Comparison of ENCODE assay signal across 14 cellular contexts in the genomic region with DNA sequence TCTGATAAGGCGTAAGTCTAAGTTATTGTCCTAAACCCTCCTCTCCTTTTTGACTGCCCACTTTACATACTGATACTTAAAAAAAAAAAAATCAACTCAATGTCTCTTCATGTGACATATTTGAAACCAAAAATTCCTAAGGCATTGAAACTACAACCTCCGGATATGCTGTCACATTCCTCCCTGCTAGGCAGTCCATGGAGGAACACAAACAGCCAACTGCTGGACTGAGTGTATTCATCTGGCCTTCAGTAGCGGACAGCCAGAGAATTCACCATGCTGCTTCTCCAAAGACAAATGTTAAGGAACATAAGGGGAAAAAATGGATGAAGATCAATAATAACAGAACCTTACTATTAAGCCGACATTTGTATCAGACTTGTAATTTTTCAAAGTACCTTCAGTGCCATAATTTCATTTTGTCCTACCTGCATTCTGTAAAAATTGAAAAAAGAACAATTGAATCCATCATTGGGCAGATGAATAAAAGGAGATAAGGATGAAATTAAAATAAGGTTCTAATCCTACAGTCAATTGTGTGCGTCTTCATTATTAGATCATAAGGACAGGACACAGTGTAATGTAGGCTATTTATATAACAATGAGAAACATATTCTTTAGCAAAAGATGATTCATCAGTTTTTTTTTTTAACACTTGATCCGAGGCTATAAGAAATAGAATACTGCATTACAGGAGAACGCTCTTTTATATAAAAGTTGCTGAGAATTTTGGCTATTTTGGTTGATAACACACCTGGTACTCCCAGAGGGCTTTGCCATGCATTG. TPM values are rescaled to one million over a fixed set of nuclear protein-coding genes. Genes with fewer than 3 reads are reported as not detected.
DNase-seq lines count a peak whose midpoint lies in the region; ATAC-seq and TF ChIP-seq lines count a peak whose summit lies in the region.
"Had no signal": no experiment of that assay in that cellular context is flagged by ENCODE, and none has a peak within 500 bp of the region (broad histone marks: within the 10 kb centered on the region; RNA-seq: fewer than 3 reads in every experiment).

No MANE protein-coding gene starts in this region.

- dilution Hi-C loops in mammary epithelial cell (cut with HindIII; ENCODE audit: low sequenced_read_pairs) = no loop called here

- peaks cover 2% of the 10 kb centered on the region for H3K27me3 ChIP-seq in mammary epithelial cell (ENCODE audit: insufficient read depth, low read length)
- H3K27me3 ChIP-seq in parathyroid adenoma (ENCODE audit: control insufficient read depth, insufficient read depth, low read length) = no peaks in the 10 kb centered on the region
- no peaks in the 10 kb centered on the region for H3K27me3 ChIP-seq in testis

- BruUV-seq in MCF 10A (replicated peaks; lab: Mats Ljungman, UMichigan) (no TSS peak), mammary epithelial cell (replicated peaks; lab: Mats Ljungman, UMichigan) (no TSS peak)

- peak; percentile 42 for DNase-seq in MCF 10A (ENCODE audit: unreplicated experiment)
- DNase-seq in mammary epithelial cell = no peak
- DNase-seq in Right ventricle myocardium superior = no peak
- no peak for DNase-seq in nephron progenitor cell
- DNase-seq in NCI-H128 (lab: John Stamatoyannopoulos, UW; ENCODE audit: unreplicated experiment) = no peak
- no peak for DNase-seq in testis
- DNase-seq in NOMO-1 (lab: John Stamatoyannopoulos, UW; ENCODE audit: unreplicated experiment in 2 of 2) = no peak
- DNase-seq: activated CD4-positive, alpha-beta T cell treated with anti-CD3 and anti-CD28 coated beads for 48 hours; NCI-H2171 treated with DMSO at 0.1 percent for 48 hours; PC-3 had no signal

- POLR2A ChIA-PET in MCF 10A (lab: Yijun Ruan, JAX) = interaction anchor here (0.6 to 1.8 kb wide), 11 partner anchors 8 to 65 kb away, joined by 3 to 9 read pairs (median 5); a partner anchor contains a TSS

- peaks cover 13% of the 10 kb centered on the region for H3K36me3 Mint-ChIP-seq in MCF 10A (ENCODE audit: insufficient read depth, unreplicated experiment)
- no peaks in the 10 kb centered on the region for H3K36me3 Mint-ChIP-seq in nephron progenitor cell (ENCODE audit: low read depth)

- in situ Hi-C loops in mammary epithelial cell (cut with MboI; ENCODE audit: low sequenced_read_pairs in 2 of 2) = loop anchor here in 1 of 2 donors (25.0 kb wide), 2 partner anchors 197 to 372 kb away; a partner anchor contains a TSS

- ATAC-seq in Right ventricle myocardium superior (ENCODE audit: poor library complexity) = peak; percentile 72
- ATAC-seq: PC-3 had no signal

- WGBS in mammary epithelial cell (ENCODE audit: low coverage, missing lambda C conversion rate) = 75% methylated on average over 7 of the region's 7 CpGs
- WGBS in testis, 2 donors = 53 to 60% methylated on average over 7 of the region's 7 CpGs

- H2AFZ ChIP-seq in mammary epithelial cell (ENCODE audit: low read depth, low read length) (no peak overlapping the region), parathyroid adenoma (no peak overlapping the region)

- H3K4me3 Mint-ChIP-seq in MCF 10A (ENCODE audit: unreplicated experiment) (peak overlapping the region; percentile 48), nephron progenitor cell (no peak overlapping the region)
- H3K4me3 Mint-ChIP-seq: stimulated activated naive CD8-positive, alpha-beta T cell treated with anti-CD3 and anti-CD28 coated beads, Interleukin-15, Interleukin-2, amounts not matched to agents 100 ng/mL and 50 ng/mL, for 24 hours had no signal

- H3K4me3 ChIP-seq in mammary epithelial cell (replicated peaks in 1 of 3; ENCODE audit: insufficient read depth in 1 of 3, low read depth in 2 of 3, low read length in 3 of 3) (no peak overlapping the region), parathyroid adenoma (ENCODE audit: low read depth, low read length) (no peak overlapping the region), testis (no peak overlapping the region)

- peaks cover 13% of the 10 kb centered on the region for H3K4me1 ChIP-seq in mammary epithelial cell (ENCODE audit: insufficient read depth, low read length)
- peaks cover 14% of the 10 kb centered on the region for H3K4me1 ChIP-seq in parathyroid adenoma
- H3K4me1 ChIP-seq in testis = no peaks in the 10 kb centered on the region

- no peaks in the 10 kb centered on the region for H3K9me3 ChIP-seq in mammary epithelial cell (replicated peaks; ENCODE audit: insufficient read depth, low read length)
- no peaks in the 10 kb centered on the region for H3K9me3 ChIP-seq in parathyroid adenoma (ENCODE audit: control insufficient read depth, low read length)
- H3K9me3 ChIP-seq in testis = no peaks in the 10 kb centered on the region

- H3K4me2 ChIP-seq in mammary epithelial cell (ENCODE audit: insufficient read depth, low read depth, low read length) (no peak overlapping the region), parathyroid adenoma (ENCODE audit: low read length) (no peak overlapping the region)

- H3K27me3 Mint-ChIP-seq in MCF 10A (ENCODE audit: insufficient read depth, unreplicated experiment) (no peaks in the 10 kb centered on the region), nephron progenitor cell (ENCODE audit: low read depth, poor library complexity) (peaks cover 4% of the 10 kb centered on the region)

- H3K79me2 ChIP-seq in mammary epithelial cell (ENCODE audit: insufficient read depth, low read length) = no peaks in the 10 kb centered on the region
- H3K79me2 ChIP-seq in parathyroid adenoma = peaks cover 3% of the 10 kb centered on the region

- H3K36me3 ChIP-seq in mammary epithelial cell (ENCODE audit: insufficient read depth, low read length) = no peaks in the 10 kb centered on the region
- no peaks in the 10 kb centered on the region for H3K36me3 ChIP-seq in parathyroid adenoma (ENCODE audit: control insufficient read depth, insufficient read depth, low read length)
- H3K36me3 ChIP-seq in testis (ENCODE audit: low read depth, missing control alignments) = no peaks in the 10 kb centered on the region

- peak overlapping the region; percentile 81 for H3K27ac Mint-ChIP-seq in MCF 10A (ENCODE audit: low read depth, unreplicated experiment)
- no peak overlapping the region for H3K27ac Mint-ChIP-seq in nephron progenitor cell
- H3K27ac Mint-ChIP-seq: stimulated activated naive CD8-positive, alpha-beta T cell treated with anti-CD3 and anti-CD28 coated beads, Interleukin-15, Interleukin-2, amounts not matched to agents 100 ng/mL and 50 ng/mL, for 24 hours had no signal

- peaks cover 34% of the 10 kb centered on the region for H3K4me1 Mint-ChIP-seq in MCF 10A (ENCODE audit: insufficient read depth, unreplicated experiment)
- H3K4me1 Mint-ChIP-seq in nephron progenitor cell = peaks cover 18% of the 10 kb centered on the region

- CTCF ChIA-PET in MCF 10A (lab: Yijun Ruan, JAX) = interaction anchor here (0.6 to 1.8 kb wide), 13 partner anchors 9 to 126 kb away, joined by 3 to 8 read pairs (median 4); no protein-coding TSS in a partner anchor
- CTCF ChIA-PET in mammary epithelial cell (lab: Charles Lee; ENCODE audit: low non-redundant PET) = interaction anchor here (0.6 to 0.7 kb wide), 2 partner anchors 323 to 405 kb away, joined by 3 to 5 read pairs; a partner anchor contains a TSS

- TF ChIP-seq CTCF in MCF 10A (IDR thresholded peaks at IDR 0.05; ENCODE audit: unreplicated experiment) (no peak), mammary epithelial cell (conservative IDR thresholded peaks at IDR 0.05 in 1 of 2, IDR thresholded peaks at IDR 0.05 in 1 of 2; ENCODE audit: extremely low read depth in 1 of 2, insufficient read depth in 1 of 2, low read depth in 1 of 2, low read length in 2 of 2) (no peak), parathyroid adenoma (IDR thresholded peaks at IDR 0.05) (no peak), nephron progenitor cell (IDR thresholded peaks at IDR 0.05) (no peak), testis (IDR thresholded peaks at IDR 0.05) (no peak)

- H3K27ac ChIP-seq in mammary epithelial cell (ENCODE audit: insufficient read depth, low read depth, low read length) (no peak overlapping the region), parathyroid adenoma (peak overlapping the region; percentile 5), testis (peak overlapping the region in 1 of 2 donors; percentile 79)
- H3K27ac ChIP-seq: 22Rv1 had no signal

- no peaks in the 10 kb centered on the region for H4K20me1 ChIP-seq in mammary epithelial cell (ENCODE audit: insufficient read depth, low read length)

- no peak for TF ChIP-seq POLR2A in testis (IDR thresholded peaks at IDR 0.05)

- H3K9ac ChIP-seq in mammary epithelial cell (ENCODE audit: insufficient read depth, low read length) (no peak overlapping the region), parathyroid adenoma (no peak overlapping the region)

- intact Hi-C loops in MCF 10A (cut with micrococcal nuclease) (no loop called here), mammary epithelial cell (cut with micrococcal nuclease) (no loop called here), Right ventricle myocardium superior (cut with DNase I) (no loop called here), testis (cut with DNase I; ENCODE audit: low total_unique reads) (no loop called here)

- H3K9me3 Mint-ChIP-seq in MCF 10A (ENCODE audit: unreplicated experiment) = no peaks in the 10 kb centered on the region
- peaks cover 4% of the 10 kb centered on the region for H3K9me3 Mint-ChIP-seq in nephron progenitor cell
- H3K9me3 Mint-ChIP-seq: stimulated activated naive CD8-positive, alpha-beta T cell treated with anti-CD3 and anti-CD28 coated beads, Interleukin-15, Interleukin-2, amounts not matched to agents 100 ng/mL and 50 ng/mL, for 24 hours had no signal

RNA-seq across cellular contexts. Expression of a gene that starts 12.2 kb away (rescaled TPM):
- total RNA-seq in MCF 10A (2022) (7.6 and 16.5 TPM in 2 replicates), mammary epithelial cell (under 1 TPM in 1 of 2 donors, not detected in 1; 0.17 TPM), Right ventricle myocardium superior (4.1 TPM), testis (10 to 100 TPM; 14.9 to 20.7 TPM)
- polyA plus RNA-seq in mammary epithelial cell (not detected), testis (ENCODE audit: insufficient read depth, low read depth, low replicate concordance) (27.2 TPM)
- not detected for polyA minus RNA-seq in mammary epithelial cell
- total RNA-seq: PC-3; T-helper 2 cell treated with Interferon-gamma antibody and Interleukin-4, amounts not matched to agents 100 ng/mL and 5 ng/mL, for 36 hours had no signal
